In the genomic region with DNA sequence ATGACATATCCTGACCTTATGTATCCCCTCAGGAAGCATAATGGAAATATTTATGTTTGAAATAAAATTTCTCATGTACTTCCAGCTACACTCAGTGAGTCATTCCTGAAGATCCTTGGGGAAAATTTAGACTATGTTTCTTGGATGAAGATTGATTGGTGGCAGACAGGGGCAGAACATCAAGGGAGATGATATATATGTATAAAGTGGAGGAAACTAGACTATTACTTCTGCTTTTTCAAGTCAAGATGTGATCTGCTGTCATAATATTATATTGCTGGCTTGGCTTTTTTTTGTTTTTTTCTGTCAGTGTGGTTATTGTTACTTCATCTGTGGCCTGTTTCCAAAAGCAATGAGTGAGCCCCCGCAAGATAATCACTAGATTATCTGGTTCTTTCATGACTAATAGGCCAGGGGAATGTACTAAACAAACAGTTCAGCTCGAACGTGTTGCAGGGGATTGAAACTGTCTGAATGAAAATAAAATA, we compare ENCODE assay signal across 12 cellular contexts.
DNase-seq lines count a peak whose midpoint lies in the region; ATAC-seq and TF ChIP-seq lines count a peak whose summit lies in the region.
"Had no signal": no experiment of that assay in that cellular context is flagged by ENCODE, and none has a peak within 500 bp of the region (broad histone marks: within the 10 kb centered on the region; RNA-seq: fewer than 3 reads in every experiment).

No MANE protein-coding gene starts in this region.

- no peaks in the 10 kb centered on the region for H3K27me3 Mint-ChIP-seq in MCF 10A (ENCODE audit: insufficient read depth, unreplicated experiment)
- no peaks in the 10 kb centered on the region for H3K27me3 Mint-ChIP-seq in activated T-helper 2 cell treated with anti-CD3 and anti-CD28 coated beads, Interferon-gamma antibody, Interleukin-2, Interleukin-4, amounts not matched to agents 10 μg/mL and 5 μg/mL and 100 μg/mL, durations not matched to agents 14 hours and 24 hours and 36 hours (ENCODE audit: low read depth)
- no peaks in the 10 kb centered on the region for H3K27me3 Mint-ChIP-seq in activated CD8-positive, alpha-beta T cell treated with anti-CD3 and anti-CD28 coated beads, Interleukin-2, amount 10 ng/mL, durations not matched to agents 7 days and 5 days (ENCODE audit: low read depth)
- H3K27me3 Mint-ChIP-seq: activated CD4-positive, alpha-beta memory T cell treated with anti-CD3 and anti-CD28 coated beads for 36 hours had no signal

- no peaks in the 10 kb centered on the region for H3K36me3 ChIP-seq in breast epithelium
- H3K36me3 ChIP-seq: neutrophil had no signal

- no peaks in the 10 kb centered on the region for H3K4me1 ChIP-seq in breast epithelium

- no peak for TF ChIP-seq POLR2A in breast epithelium (IDR thresholded peaks at IDR 0.05)

- H3K36me3 Mint-ChIP-seq in MCF 10A (ENCODE audit: insufficient read depth, unreplicated experiment) = peaks cover 6% of the 10 kb centered on the region
- H3K36me3 Mint-ChIP-seq in activated T-helper 2 cell treated with anti-CD3 and anti-CD28 coated beads, Interferon-gamma antibody, Interleukin-2, Interleukin-4, amounts not matched to agents 10 μg/mL and 5 μg/mL and 100 μg/mL, durations not matched to agents 14 hours and 24 hours and 36 hours (ENCODE audit: low read depth) = peaks cover 64% of the 10 kb centered on the region
- H3K36me3 Mint-ChIP-seq in activated CD8-positive, alpha-beta T cell treated with anti-CD3 and anti-CD28 coated beads, Interleukin-2, amount 10 ng/mL, durations not matched to agents 7 days and 5 days (ENCODE audit: low read depth) = no peaks in the 10 kb centered on the region
- H3K36me3 Mint-ChIP-seq: brain had no signal

- H3K4me3 Mint-ChIP-seq in MCF 10A (ENCODE audit: unreplicated experiment) = peak overlapping the region; percentile 33
- H3K4me3 Mint-ChIP-seq in activated T-helper 2 cell treated with anti-CD3 and anti-CD28 coated beads, Interferon-gamma antibody, Interleukin-2, Interleukin-4, amounts not matched to agents 10 μg/mL and 5 μg/mL and 100 μg/mL, durations not matched to agents 14 hours and 24 hours and 36 hours (ENCODE audit: low read depth) = no peak overlapping the region
- H3K4me3 Mint-ChIP-seq in activated CD8-positive, alpha-beta T cell treated with anti-CD3 and anti-CD28 coated beads, Interleukin-2, amount 10 ng/mL, durations not matched to agents 7 days and 5 days = no peak overlapping the region
- H3K4me3 Mint-ChIP-seq: activated CD4-positive, alpha-beta memory T cell treated with anti-CD3 and anti-CD28 coated beads for 36 hours; brain had no signal

- CTCF ChIA-PET in MCF 10A (lab: Yijun Ruan, JAX) = interaction anchor here (0.6 kb wide), 2 partner anchors 9 to 722 kb away, joined by 3 to 4 read pairs; no protein-coding TSS in a partner anchor
- CTCF ChIA-PET in activated CD8-positive, alpha-beta T cell treated with anti-CD3 and anti-CD28 coated beads, Interleukin-2, amount 10 ng/mL, durations not matched to agents 7 days and 5 days (lab: Charles Lee) = no interaction called here

- TF ChIP-seq CTCF in MCF 10A (IDR thresholded peaks at IDR 0.05; ENCODE audit: unreplicated experiment) (no peak), breast epithelium (IDR thresholded peaks at IDR 0.05) (no peak)

- no TSS peak for BruUV-seq in MCF 10A (replicated peaks; lab: Mats Ljungman, UMichigan)

- no peak overlapping the region for H3K27ac ChIP-seq in breast epithelium
- H3K27ac ChIP-seq: neutrophil had no signal

- H3K27me3 ChIP-seq in breast epithelium = no peaks in the 10 kb centered on the region
- H3K27me3 ChIP-seq: neutrophil had no signal

- no peak overlapping the region for H3K4me3 ChIP-seq in breast epithelium

- H3K4me1 Mint-ChIP-seq in MCF 10A (ENCODE audit: insufficient read depth, unreplicated experiment) = peaks cover 48% of the 10 kb centered on the region
- peaks cover 32% of the 10 kb centered on the region for H3K4me1 Mint-ChIP-seq in activated T-helper 2 cell treated with anti-CD3 and anti-CD28 coated beads, Interferon-gamma antibody, Interleukin-2, Interleukin-4, amounts not matched to agents 10 μg/mL and 5 μg/mL and 100 μg/mL, durations not matched to agents 14 hours and 24 hours and 36 hours (ENCODE audit: low read depth)
- no peaks in the 10 kb centered on the region for H3K4me1 Mint-ChIP-seq in activated CD8-positive, alpha-beta T cell treated with anti-CD3 and anti-CD28 coated beads, Interleukin-2, amount 10 ng/mL, durations not matched to agents 7 days and 5 days (ENCODE audit: low read depth)

- no peaks in the 10 kb centered on the region for H3K9me3 Mint-ChIP-seq in MCF 10A (ENCODE audit: unreplicated experiment)
- peaks cover 7% of the 10 kb centered on the region for H3K9me3 Mint-ChIP-seq in activated T-helper 2 cell treated with anti-CD3 and anti-CD28 coated beads, Interferon-gamma antibody, Interleukin-2, Interleukin-4, amounts not matched to agents 10 μg/mL and 5 μg/mL and 100 μg/mL, durations not matched to agents 14 hours and 24 hours and 36 hours
- no peaks in the 10 kb centered on the region for H3K9me3 Mint-ChIP-seq in activated CD8-positive, alpha-beta T cell treated with anti-CD3 and anti-CD28 coated beads, Interleukin-2, amount 10 ng/mL, durations not matched to agents 7 days and 5 days (ENCODE audit: insufficient read depth)
- H3K9me3 Mint-ChIP-seq: activated CD4-positive, alpha-beta memory T cell treated with anti-CD3 and anti-CD28 coated beads for 36 hours; brain had no signal

- intact Hi-C loops in MCF 10A (cut with micrococcal nuclease) = loop anchor here (1.0 kb wide), 1 partner anchor 12 kb away; no protein-coding TSS in a partner anchor
- intact Hi-C loops in breast epithelium (cut with DNase I; ENCODE audit: low total_unique reads) = no loop called here
- intact Hi-C loops in activated T-helper 2 cell treated with anti-CD3 and anti-CD28 coated beads, Interferon-gamma antibody, Interleukin-2, Interleukin-4, amounts not matched to agents 10 μg/mL and 5 μg/mL and 100 μg/mL, durations not matched to agents 14 hours and 24 hours and 36 hours (cut with micrococcal nuclease) = no loop called here
- intact Hi-C loops in Right ventricle myocardium inferior (cut with DNase I) = no loop called here

- POLR2A ChIA-PET in MCF 10A (lab: Yijun Ruan, JAX) = interaction anchor here (1.4 kb wide), 1 partner anchor 215 kb away, joined by 4 read pairs; the partner anchor contains the start of gene AKAP11
- POLR2A ChIA-PET in activated CD8-positive, alpha-beta T cell treated with anti-CD3 and anti-CD28 coated beads, Interleukin-2, amount 10 ng/mL, durations not matched to agents 7 days and 5 days (lab: Charles Lee) = no interaction called here

- H3K9me3 ChIP-seq in breast epithelium = no peaks in the 10 kb centered on the region
- H3K9me3 ChIP-seq: neutrophil had no signal

- H3K27ac Mint-ChIP-seq in MCF 10A (ENCODE audit: low read depth, unreplicated experiment) = peak overlapping the region; percentile 24
- H3K27ac Mint-ChIP-seq in activated T-helper 2 cell treated with anti-CD3 and anti-CD28 coated beads, Interferon-gamma antibody, Interleukin-2, Interleukin-4, amounts not matched to agents 10 μg/mL and 5 μg/mL and 100 μg/mL, durations not matched to agents 14 hours and 24 hours and 36 hours = peak overlapping the region; percentile 44
- H3K27ac Mint-ChIP-seq in activated CD8-positive, alpha-beta T cell treated with anti-CD3 and anti-CD28 coated beads, Interleukin-2, amount 10 ng/mL, durations not matched to agents 7 days and 5 days = no peak overlapping the region
- H3K27ac Mint-ChIP-seq: activated CD4-positive, alpha-beta memory T cell treated with anti-CD3 and anti-CD28 coated beads for 36 hours; brain had no signal

- peak; percentile 89 for DNase-seq in MCF 10A (ENCODE audit: unreplicated experiment)
- DNase-seq in breast epithelium (ENCODE audit: low spot score in 2 of 2) = no peak
- DNase-seq in activated T-helper 2 cell treated with anti-CD3 and anti-CD28 coated beads, Interferon-gamma antibody, Interleukin-2, Interleukin-4, amounts not matched to agents 10 μg/mL and 5 μg/mL and 100 μg/mL, durations not matched to agents 14 hours and 24 hours and 36 hours (ENCODE audit: low spot score) = no peak
- DNase-seq in glomerular visceral epithelial cell (ENCODE audit: extremely low spot score) = peak; percentile 69
- no peak for DNase-seq in occipital lobe (lab: John Stamatoyannopoulos, UW)
- DNase-seq in Right ventricle myocardium inferior (ENCODE audit: missing footprints) = no peak
- DNase-seq in activated CD8-positive, alpha-beta T cell treated with anti-CD3 and anti-CD28 coated beads, Interleukin-2, amount 10 ng/mL, durations not matched to agents 7 days and 5 days = no peak
- DNase-seq: activated CD4-positive, alpha-beta memory T cell treated with anti-CD3 and anti-CD28 coated beads for 36 hours; NCI-H1092 treated with DMSO at 0.1 percent for 48 hours had no signal

- ATAC-seq in GM18519 (IDR thresholded peaks at IDR 0.05; ENCODE audit: low FRiP score, unreplicated experiment) (no peak), Right ventricle myocardium inferior (no peak)
- no peak for ATAC-seq in activated CD8-positive, alpha-beta T cell treated with anti-CD3 and anti-CD28 coated beads, Interleukin-2, amount 10 ng/mL, durations not matched to agents 7 days and 5 days

Comparison
In these comparisons a context has a peak if more than half of its experiments do, and no peak if none do; other contexts are left out.
1. DNase-seq: peak in MCF 10A (single experiment) and glomerular visceral epithelial cell (single experiment); none in breast epithelium (0 of 2), activated T-helper 2 cell treated with anti-CD3 and anti-CD28 coated beads, Interferon-gamma antibody, Interleukin-2, Interleukin-4, amounts not matched to agents 10 μg/mL and 5 μg/mL and 100 μg/mL, durations not matched to agents 14 hours and 24 hours and 36 hours (single experiment), occipital lobe (single experiment), Right ventricle myocardium inferior (single experiment) and activated CD8-positive, alpha-beta T cell treated with anti-CD3 and anti-CD28 coated beads, Interleukin-2, amount 10 ng/mL, durations not matched to agents 7 days and 5 days (single experiment).